Comparison of ENCODE assay signal across 17 cellular contexts in genomic region chr4:159606835-159607234, GRCh38.
DNase-seq lines count a peak whose midpoint lies in the region; TF ChIP-seq lines count a peak whose summit lies in the region.
"Had no signal": no experiment of that assay in that cellular context is flagged by ENCODE, and none has a peak within 500 bp of the region (broad histone marks: within the 10 kb centered on the region; RNA-seq: fewer than 3 reads in every experiment).

No MANE protein-coding gene starts in this region.

- TF ChIP-seq CTCF in astrocyte of the spinal cord (IDR thresholded peaks at IDR 0.05; ENCODE audit: low read depth, low read length) (no peak), type B pancreatic cell (conservative IDR thresholded peaks at IDR 0.05) (no peak)

- no peak overlapping the region for H3K4ac ChIP-seq in trophoblast cell (ENCODE audit: low read depth, low read length)

- no peak overlapping the region for H3K27ac ChIP-seq in trophoblast cell (ENCODE audit: low read depth, low read length)

- no peak overlapping the region for H2AFZ ChIP-seq in trophoblast cell (ENCODE audit: insufficient read depth, low read length, poor library complexity)

- H3K23ac ChIP-seq in trophoblast cell (ENCODE audit: low read length), result no peak overlapping the region

- no peak overlapping the region for H3K4me3 Mint-ChIP-seq in type B pancreatic cell
- H3K4me3 Mint-ChIP-seq: B cell; CD4-positive, alpha-beta T cell had no signal

- no peak overlapping the region for H3K14ac ChIP-seq in trophoblast cell (ENCODE audit: low read length)

- H2BK5ac ChIP-seq in trophoblast cell (ENCODE audit: low read depth, low read length, poor library complexity), result no peak overlapping the region

- in situ Hi-C loops in astrocyte of the spinal cord (cut with HindIII; ENCODE audit: low sequenced_read_pairs), result no loop called here

- H3K9ac ChIP-seq in trophoblast cell (ENCODE audit: low read length), result no peak overlapping the region

- no peak overlapping the region for H4K8ac ChIP-seq in trophoblast cell (ENCODE audit: low read depth, low read length)

- no peak overlapping the region for H2BK12ac ChIP-seq in trophoblast cell (ENCODE audit: low read length)

- DNase-seq in HS-5 (ENCODE audit: low read depth) (peak; percentile 25), M059J (ENCODE audit: low read depth) (peak; percentile 38), astrocyte of the spinal cord (ENCODE audit: low read depth, low spot score) (peak; percentile 42), trophoblast cell (peak; percentile 28 to 40), dedifferentiated amniotic fluid mesenchymal stem cell (ENCODE audit: extremely low spot score) (no peak), NCI-H1092 (lab: John Stamatoyannopoulos, UW) (no peak), type B pancreatic cell (ENCODE audit: extremely low spot score, unreplicated experiment) (no peak), putamen (ENCODE audit: low spot score) (no peak)
- DNase-seq: CD4-positive, alpha-beta T cell; DND-41; Karpas-422; NCI-H2107; NCI-H345; NCI-H526 treated with DMSO at 0.1 percent for 48 hours; NK-92 treated with Interleukin-12 subunit alpha and Interleukin-12 subunit beta, amount 100 ng/mL, for 24 hours; OCI-M1 had no signal

- no peak overlapping the region for H3K4me3 ChIP-seq in astrocyte of the spinal cord (ENCODE audit: low read depth, low read length)
- H3K4me3 ChIP-seq in trophoblast cell (ENCODE audit: low read depth, low read length), result no peak overlapping the region

- H3K4me1 ChIP-seq in trophoblast cell (ENCODE audit: control insufficient read depth in 1 of 2, insufficient read depth in 2 of 2, low read length in 2 of 2), result no peaks in the 10 kb centered on the region

- H3K18ac ChIP-seq in trophoblast cell (ENCODE audit: low read length), result no peak overlapping the region

- H3K79me2 ChIP-seq in trophoblast cell (ENCODE audit: control insufficient read depth, insufficient read depth, low read length, poor library complexity), result no peaks in the 10 kb centered on the region

- H3K27me3 ChIP-seq in trophoblast cell (ENCODE audit: insufficient read depth, low read length), result no peaks in the 10 kb centered on the region

- no peak overlapping the region for H4K91ac ChIP-seq in trophoblast cell (ENCODE audit: low read depth, low read length)

- no peaks in the 10 kb centered on the region for H3K36me3 Mint-ChIP-seq in type B pancreatic cell

- H3K4me1 Mint-ChIP-seq in type B pancreatic cell (ENCODE audit: unreplicated experiment), result no peaks in the 10 kb centered on the region
- H3K4me1 Mint-ChIP-seq: B cell had no signal

- no peaks in the 10 kb centered on the region for H3K36me3 ChIP-seq in trophoblast cell (ENCODE audit: control insufficient read depth in 1 of 2, insufficient read depth in 2 of 2, low read length in 2 of 2)

- H3K9me3 ChIP-seq in trophoblast cell (ENCODE audit: insufficient read depth, low read depth, low read length), result no peaks in the 10 kb centered on the region

- H3K9me3 Mint-ChIP-seq in type B pancreatic cell, result no peaks in the 10 kb centered on the region

- no peak overlapping the region for H3K27ac Mint-ChIP-seq in type B pancreatic cell
- H3K27ac Mint-ChIP-seq: B cell; CD4-positive, alpha-beta T cell had no signal

- no peak overlapping the region for H2BK120ac ChIP-seq in trophoblast cell (ENCODE audit: insufficient read depth, low read length, poor library complexity)

- no peaks in the 10 kb centered on the region for H3K27me3 Mint-ChIP-seq in type B pancreatic cell
- H3K27me3 Mint-ChIP-seq: B cell; CD4-positive, alpha-beta T cell had no signal

- H4K12ac ChIP-seq in trophoblast cell (ENCODE audit: low read depth, low read length), result no peak overlapping the region

- no peak overlapping the region for H2AK5ac ChIP-seq in trophoblast cell (ENCODE audit: low read length)

- no peaks in the 10 kb centered on the region for H3K79me1 ChIP-seq in trophoblast cell (ENCODE audit: low read length)

- H3K4me2 ChIP-seq in trophoblast cell (ENCODE audit: low read length), result no peak overlapping the region

Comparison
In these comparisons a context has a peak if more than half of its experiments do, and no peak if none do; other contexts are left out.
1. DNase-seq: peak in HS-5 (single experiment), M059J (single experiment), astrocyte of the spinal cord (single experiment) and trophoblast cell (2 of 2); none in dedifferentiated amniotic fluid mesenchymal stem cell (single experiment), NCI-H1092 (single experiment), type B pancreatic cell (single experiment) and putamen (single experiment).